12 cellular contexts compared by ENCODE assay signal in genomic region chr6:106473807-106474206, GRCh38.
A peak's percentile ranks its signal among the peaks of the same experiment; 100 is the strongest.
DNase-seq lines count a peak whose midpoint lies in the region; ATAC-seq, FAIRE-seq and TF ChIP-seq lines count a peak whose summit lies in the region.
"Had no signal": no experiment of that assay in that cellular context is flagged by ENCODE, and none has a peak within 500 bp of the region (broad histone marks: within the 10 kb centered on the region; RNA-seq: fewer than 3 reads in every experiment).

No MANE protein-coding gene starts in this region.

- no peak overlapping the region for H3K4me3 ChIP-seq in SK-N-SH (ENCODE audit: low read depth in 2 of 2, low read length in 1 of 2)
- H3K4me3 ChIP-seq in endothelial cell of umbilical vein (replicated peaks in 1 of 3; ENCODE audit: insufficient read depth in 1 of 3, low read depth in 1 of 3, low read length in 3 of 3), result no peak overlapping the region
- H3K4me3 ChIP-seq in skeletal muscle cell (ENCODE audit: low read depth, low read length), result no peak overlapping the region
- H3K4me3 ChIP-seq: sigmoid colon, SK-N-MC had no signal

- CTCF ChIA-PET in SK-N-SH (lab: Yijun Ruan, JAX) (interaction anchor here (0.7 to 1.7 kb wide), 5 partner anchors 14 to 134 kb away, joined by 3 to 5 read pairs (median 3); no protein-coding TSS in a partner anchor), endothelial cell of umbilical vein (lab: Charles Lee) (interaction anchor here (0.9 kb wide), 1 partner anchor 88 kb away, joined by 3 read pairs; no protein-coding TSS in a partner anchor)

- peaks cover 7% of the 10 kb centered on the region for H3F3A ChIP-seq in SK-N-SH (replicated peaks; ENCODE audit: insufficient read depth)

- H4K20me1 ChIP-seq in SK-N-SH (ENCODE audit: insufficient read depth) (no peaks in the 10 kb centered on the region), endothelial cell of umbilical vein (replicated peaks; ENCODE audit: control insufficient read depth, extremely low read depth, insufficient read depth, low read length) (no peaks in the 10 kb centered on the region)

- ATAC-seq in SK-N-SH treated with all-trans-retinoic acid at 6 μM for 48 hours (no peak), GM18867 (IDR thresholded peaks at IDR 0.05; ENCODE audit: unreplicated experiment) (no peak)

- dilution Hi-C loops in endothelial cell of umbilical vein (cut with MboI; ENCODE audit: extremely low pct_ligation_motif_present, low sequenced_read_pairs), result no loop called here

- no peak for TF ChIP-seq POLR2A in endothelial cell of umbilical vein (IDR thresholded peaks at IDR 0.05; ENCODE audit: low read depth, low read length)

- POLR2A ChIA-PET in SK-N-SH (lab: Yijun Ruan, JAX), result no interaction called here
- POLR2A ChIA-PET in endothelial cell of umbilical vein (lab: Charles Lee), result no interaction called here

- H3K4me1 ChIP-seq in SK-N-SH (ENCODE audit: control insufficient read depth in 1 of 2, insufficient read depth in 2 of 2, low read depth in 1 of 2, low read length in 1 of 2), result peaks cover 0 to 12% of the 10 kb centered on the region in 2 experiments; a peak in 1 of 4 replicates
- no peaks in the 10 kb centered on the region for H3K4me1 ChIP-seq in endothelial cell of umbilical vein (ENCODE audit: control insufficient read depth, extremely low read depth, insufficient read depth, low read length)

- H3K4me2 ChIP-seq in SK-N-SH (no peak overlapping the region), endothelial cell of umbilical vein (ENCODE audit: insufficient read depth, low read length) (no peak overlapping the region)

- H3K27ac ChIP-seq in SK-N-SH (ENCODE audit: low read depth in 2 of 2, low read length in 1 of 2) (peak overlapping the region in 1 of 2 experiments; percentile 25; a peak in 1 of 4 replicates), endothelial cell of umbilical vein (ENCODE audit: insufficient read depth, low read depth, low read length) (no peak overlapping the region)
- H3K27ac ChIP-seq: 22Rv1, sigmoid colon, SK-N-MC, VCaP had no signal

- H3K9me3 ChIP-seq in SK-N-SH (no peaks in the 10 kb centered on the region), endothelial cell of umbilical vein (replicated peaks; ENCODE audit: control insufficient read depth, insufficient read depth, low read length) (no peaks in the 10 kb centered on the region)
- H3K9me3 ChIP-seq: sigmoid colon had no signal

- no peaks in the 10 kb centered on the region for H3K9me1 ChIP-seq in endothelial cell of umbilical vein (replicated peaks; ENCODE audit: control insufficient read depth, extremely low read depth, insufficient read depth, low read length)

- no peak overlapping the region for H2AFZ ChIP-seq in SK-N-SH (ENCODE audit: low read depth)
- H2AFZ ChIP-seq in endothelial cell of umbilical vein (ENCODE audit: low read depth, low read length), result no peak overlapping the region

- H3K9ac ChIP-seq in SK-N-SH (no peak overlapping the region), endothelial cell of umbilical vein (replicated peaks; ENCODE audit: extremely low read depth, insufficient read depth, low read length) (no peak overlapping the region)

- FAIRE-seq in endothelial cell of umbilical vein (lab: Jason Lieb, UNC), result peak; percentile 31

- H3K9me2 ChIP-seq in SK-N-SH, result no peaks in the 10 kb centered on the region

- DNase-seq in SK-N-SH (no peak), MV-4-11 (lab: John Stamatoyannopoulos, UW) (peak; percentile 33), endothelial cell of umbilical vein (ENCODE audit: low read depth, low spot score) (peak; percentile 12), skeletal muscle cell (ENCODE audit: low read depth) (peak; percentile 64), NCI-H2081 (lab: John Stamatoyannopoulos, UW) (no peak)
- DNase-seq in stimulated activated CD4-positive, alpha-beta T cell treated with anti-CD3 and anti-CD28 coated beads, Interleukin-4, amount 100 ng/mL, for 24 hours, result no peak
- DNase-seq: sigmoid colon had no signal

- H3K79me2 ChIP-seq in SK-N-SH (ENCODE audit: insufficient read depth), result no peaks in the 10 kb centered on the region
- H3K79me2 ChIP-seq in endothelial cell of umbilical vein (ENCODE audit: control insufficient read depth, insufficient read depth, low read length), result no peaks in the 10 kb centered on the region

- no peak for TF ChIP-seq CTCF in SK-N-SH (IDR thresholded peaks at IDR 0.05)
- no peak for TF ChIP-seq CTCF in endothelial cell of umbilical vein (IDR thresholded peaks at IDR 0.05; ENCODE audit: extremely low read depth in 1 of 2, insufficient read depth in 1 of 2, low read depth in 1 of 2, low read length in 2 of 2)

- no peaks in the 10 kb centered on the region for H3K27me3 ChIP-seq in SK-N-SH (ENCODE audit: insufficient read depth)
- H3K27me3 ChIP-seq in endothelial cell of umbilical vein (ENCODE audit: control insufficient read depth in 2 of 2, insufficient read depth in 2 of 2, low read length in 2 of 2), result peaks cover 4 to 5% of the 10 kb centered on the region in 2 experiments
- H3K27me3 ChIP-seq: sigmoid colon had no signal

- no peak for TF ChIP-seq EP300 in SK-N-SH (IDR thresholded peaks at IDR 0.05; ENCODE audit: borderline replicate concordance in 1 of 2, low read depth in 1 of 2, low read length in 1 of 2)

- H3K36me3 ChIP-seq in SK-N-SH (replicated peaks in 1 of 2; ENCODE audit: control insufficient read depth in 1 of 2, insufficient read depth in 2 of 2, low read length in 1 of 2) (no peaks in the 10 kb centered on the region), endothelial cell of umbilical vein (ENCODE audit: control insufficient read depth in 2 of 2, extremely low read depth in 1 of 2, insufficient read depth in 2 of 2, low read length in 2 of 2) (no peaks in the 10 kb centered on the region)
- H3K36me3 ChIP-seq: sigmoid colon had no signal

- BruUV-seq in endothelial cell of umbilical vein (replicated peaks; lab: Mats Ljungman, UMichigan), result no TSS peak

- 92% methylated on average over 1 of the region's 1 CpG for WGBS in SK-N-SH (ENCODE audit: low lambda C conversion rate)

- intact Hi-C loops in endothelial cell of umbilical vein (cut with micrococcal nuclease), result loop anchor here (2.0 kb wide), 1 partner anchor 37 kb away; no protein-coding TSS in a partner anchor

- no peak for TF ChIP-seq RAD21 in SK-N-SH (IDR thresholded peaks at IDR 0.05; ENCODE audit: low read length)

TF ChIP-seq in SK-N-SH, 30 proteins besides CTCF, POLR2A, EP300 and RAD21 (continues in another document):
- TF ChIP-seq FOSL2 (IDR thresholded peaks at IDR 0.05; ENCODE audit: borderline replicate concordance, low read depth) (peak; percentile 19; the same call in 1 of the 2 replicates), SMC3 (IDR thresholded peaks at IDR 0.05; ENCODE audit: low read depth, low read length) (no peak), RFX5 (IDR thresholded peaks at IDR 0.05; ENCODE audit: low read length) (no peak), EZH2phosphoT487 (IDR thresholded peaks at IDR 0.05; ENCODE audit: borderline replicate concordance, low read depth) (no peak), GABPA (IDR thresholded peaks at IDR 0.05; ENCODE audit: low read depth) (no peak)

TF ChIP-seq in SK-N-SH treated with all-trans-retinoic acid at 6 μM for 48 hours, 23 proteins besides CTCF, POLR2A, EP300 and RAD21 (continues in another document):
- no peak for TF ChIP-seq RARB (CRISPR knock-in tag; IDR thresholded peaks at IDR 0.05)
- TF ChIP-seq ZFP30 (CRISPR knock-in tag; IDR thresholded peaks at IDR 0.05), result no peak
- TF ChIP-seq ZNF70 (CRISPR knock-in tag; IDR thresholded peaks at IDR 0.05), result no peak

TF ChIP-seq in endothelial cell of umbilical vein, 7 proteins besides CTCF, POLR2A, EP300 and RAD21:
- TF ChIP-seq EZH2 (IDR thresholded peaks at IDR 0.05; ENCODE audit: borderline replicate concordance, low read depth, low read length, severe bottlenecking) (no peak), MAX (IDR thresholded peaks at IDR 0.05; ENCODE audit: insufficient read depth, insufficient read length) (no peak), FOS (IDR thresholded peaks at IDR 0.05; ENCODE audit: borderline replicate concordance, insufficient read depth, low read length) (no peak), JUN (IDR thresholded peaks at IDR 0.05; ENCODE audit: borderline replicate concordance, insufficient read depth, insufficient read length, low read depth) (no peak), POLR2AphosphoS5 (IDR thresholded peaks at IDR 0.05; ENCODE audit: insufficient read depth, low read depth, low read length) (no peak), MYC (IDR thresholded peaks at IDR 0.05; ENCODE audit: low read depth, low read length) (no peak), GATA2 (IDR thresholded peaks at IDR 0.05; ENCODE audit: insufficient read depth, insufficient read length, low read depth, low read length) (no peak)
TF ChIP-seq in endothelial cell of umbilical vein: peak in this region for 0.

Comparison
In these comparisons a context has a peak if more than half of its experiments do, and no peak if none do; other contexts are left out.
1. DNase-seq: peak in MV-4-11 (single experiment), endothelial cell of umbilical vein (single experiment) and skeletal muscle cell (single experiment); none in SK-N-SH (single experiment), NCI-H2081 (0 of 2) and stimulated activated CD4-positive, alpha-beta T cell treated with anti-CD3 and anti-CD28 coated beads, Interleukin-4, amount 100 ng/mL, for 24 hours (single experiment).